ENCODE assay signal across 25 cellular contexts in genomic region chr18:6795307-6795706, GRCh38.
A peak's percentile ranks its signal among the peaks of the same experiment; 100 is the strongest.
DNase-seq lines count a peak whose midpoint lies in the region; ATAC-seq, FAIRE-seq and TF ChIP-seq lines count a peak whose summit lies in the region.
"Had no signal": no experiment of that assay in that cellular context is flagged by ENCODE, and none has a peak within 500 bp of the region (broad histone marks: within the 10 kb centered on the region; RNA-seq: fewer than 3 reads in every experiment).

No MANE protein-coding gene starts in this region.

- H3K4me3 Mint-ChIP-seq in osteocyte (ENCODE audit: unreplicated experiment): no peak overlapping the region
- H3K4me3 Mint-ChIP-seq: activated CD4-positive, alpha-beta T cell treated with anti-CD3 and anti-CD28 coated beads, Interleukin-2, amount 10 ng/mL, durations not matched to agents 24 days and 14 days; activated naive CD8-positive, alpha-beta T cell treated with anti-CD3 and anti-CD28 coated beads, Interleukin-2, amount 10 ng/mL, durations not matched to agents 7 days and 5 days; CD14-positive monocyte; dendritic cell treated with granulocyte-macrophage colony-stimulating factor and Interleukin-4, amounts not matched to agents 40 ng/mL and 50 ng/mL, for 4 days; T-cell had no signal

- H3K9ac ChIP-seq in GM23248 (no peak overlapping the region), K562 (ENCODE audit: insufficient read depth in 1 of 2, low read depth in 2 of 2, low read length in 2 of 2) (no peak overlapping the region)

- H4K20me1 ChIP-seq in GM23248 (ENCODE audit: insufficient read depth) (no peaks in the 10 kb centered on the region), K562 (replicated peaks; ENCODE audit: control insufficient read depth, insufficient read depth, low read length) (no peaks in the 10 kb centered on the region)

- H3K4me1 Mint-ChIP-seq in osteocyte (ENCODE audit: unreplicated experiment): peaks cover 6% of the 10 kb centered on the region
- H3K4me1 Mint-ChIP-seq: activated CD4-positive, alpha-beta T cell treated with anti-CD3 and anti-CD28 coated beads, Interleukin-2, amount 10 ng/mL, durations not matched to agents 24 days and 14 days; activated naive CD8-positive, alpha-beta T cell treated with anti-CD3 and anti-CD28 coated beads, Interleukin-2, amount 10 ng/mL, durations not matched to agents 7 days and 5 days; CD14-positive monocyte; T-cell had no signal

- DNase-seq in GM23248 (peak; percentile 11), K562 (ENCODE audit: extremely low read depth in 1 of 4, low spot score in 3 of 4) (no peak), fibroblast of villous mesenchyme (ENCODE audit: low read depth) (peak; percentile 73), osteocyte (ENCODE audit: extremely low spot score, unreplicated experiment) (no peak), stomach (no peak), COLO668 (lab: John Stamatoyannopoulos, UW; ENCODE audit: unreplicated experiment) (no peak)
- DNase-seq in effector CD4-positive, alpha-beta T cell: no peak
- DNase-seq: ACHN; activated CD4-positive, alpha-beta T cell treated with anti-CD3 and anti-CD28 coated beads, Interleukin-2, amount 10 ng/mL, durations not matched to agents 24 days and 14 days; activated naive CD8-positive, alpha-beta T cell treated with anti-CD3 and anti-CD28 coated beads, Interleukin-2, amount 10 ng/mL, durations not matched to agents 7 days and 5 days; DMS153; glutamatergic neuron; NCI-H1694; NCI-H774; nucleus accumbens; PC-3; SIG-M5; T-cell had no signal

- ATAC-seq in K562 (peak; percentile 57; the same call in 2 of the 3 replicates), HG02678 (IDR thresholded peaks at IDR 0.05; ENCODE audit: unreplicated experiment) (no peak)
- ATAC-seq: left lobe of liver, PC-3, right cardiac atrium, T-cell had no signal

- in situ Hi-C loops in GM23248 (cut with MboI) (no loop called here), K562 (cut with MboI) (no loop called here)

- no peaks in the 10 kb centered on the region for H3K9me2 ChIP-seq in GM23248 (ENCODE audit: insufficient read depth)

- CTCF ChIA-PET in K562 (lab: Yijun Ruan, JAX; ENCODE audit: low intra/inter-chr PET ratio): no interaction called here

- H3K4me1 ChIP-seq in GM23248 (ENCODE audit: insufficient read depth) (no peaks in the 10 kb centered on the region), K562 (replicated peaks in 1 of 2; ENCODE audit: control insufficient read depth in 2 of 2, insufficient read depth in 2 of 2, low read length in 2 of 2) (no peaks in the 10 kb centered on the region), stomach (no peaks in the 10 kb centered on the region)

- H3F3A ChIP-seq in GM23248 (ENCODE audit: insufficient read depth): no peaks in the 10 kb centered on the region

- peak overlapping the region; percentile 40 for H3K27ac Mint-ChIP-seq in osteocyte (ENCODE audit: unreplicated experiment)
- H3K27ac Mint-ChIP-seq: activated CD4-positive, alpha-beta T cell treated with anti-CD3 and anti-CD28 coated beads, Interleukin-2, amount 10 ng/mL, durations not matched to agents 24 days and 14 days; activated naive CD8-positive, alpha-beta T cell treated with anti-CD3 and anti-CD28 coated beads, Interleukin-2, amount 10 ng/mL, durations not matched to agents 7 days and 5 days; activated T-helper 2 cell treated with anti-CD3 and anti-CD28 coated beads, Interferon-gamma antibody, Interleukin-2, Interleukin-4, amounts not matched to agents 10 μg/mL and 5 μg/mL and 100 μg/mL, durations not matched to agents 14 hours and 24 hours and 36 hours; dendritic cell treated with granulocyte-macrophage colony-stimulating factor and Interleukin-4, amounts not matched to agents 40 ng/mL and 50 ng/mL, for 4 days; T-cell had no signal

- no peaks in the 10 kb centered on the region for H3K36me3 ChIP-seq in GM23248 (ENCODE audit: low read depth)
- no peaks in the 10 kb centered on the region for H3K36me3 ChIP-seq in K562 (ENCODE audit: control insufficient read depth, insufficient read depth, low read length)
- H3K36me3 ChIP-seq in stomach: no peaks in the 10 kb centered on the region

- H3K4me2 ChIP-seq in GM23248 (ENCODE audit: unreplicated experiment) (no peak overlapping the region), K562 (ENCODE audit: insufficient read depth, low read length) (no peak overlapping the region)

- POLR2A ChIA-PET in K562 (lab: Yijun Ruan, JAX): interaction anchor here (1.0 kb wide), 1 partner anchor 23 kb away, joined by 4 read pairs; no protein-coding TSS in a partner anchor

- TF ChIP-seq EP300 in K562 (IDR thresholded peaks at IDR 0.05; ENCODE audit: low read length) (no peak), stomach (IDR thresholded peaks at IDR 0.05) (no peak)

- TF ChIP-seq CTCF in K562 (IDR thresholded peaks at IDR 0.05 in 2 of 3, conservative IDR thresholded peaks at IDR 0.05 in 1 of 3; ENCODE audit: insufficient read depth in 2 of 3, low read depth in 1 of 3, low read length in 3 of 3): no peak
- no peak for TF ChIP-seq CTCF in fibroblast of villous mesenchyme (IDR thresholded peaks at IDR 0.05; ENCODE audit: insufficient read depth, low read depth, low read length)
- TF ChIP-seq CTCF in osteocyte (IDR thresholded peaks at IDR 0.05): no peak
- TF ChIP-seq CTCF in stomach (IDR thresholded peaks at IDR 0.05): no peak

- TF ChIP-seq POLR2A in K562 (conservative IDR thresholded peaks at IDR 0.05) (no peak), stomach (IDR thresholded peaks at IDR 0.05) (no peak)

- WGBS in GM23248 (ENCODE audit: low coverage in 1 of 2, low lambda C conversion rate in 2 of 2, missing lambda C conversion rate in 2 of 2), 2 experiments: 30 to 35% methylated on average over 4 of the region's 4 CpGs
- WGBS in K562 (ENCODE audit: insufficient coverage, low coverage, missing lambda C conversion rate): 3% methylated on average over 4 of the region's 4 CpGs
- whole genome bisulfite sequencing in stomach, 5 donors: 63 to 78% (median 73%) methylated on average over 4 of the region's 4 CpGs

- H3K27ac ChIP-seq in GM23248 (no peak overlapping the region), K562 (ENCODE audit: extremely low read depth, low read depth, low read length) (no peak overlapping the region), stomach (no peak overlapping the region)
- H3K27ac ChIP-seq: epithelial cell of prostate had no signal

- H3K9me3 ChIP-seq in GM23248 (ENCODE audit: low read depth) (no peaks in the 10 kb centered on the region), K562 (replicated peaks; ENCODE audit: control insufficient read depth, insufficient read depth, low read depth, low read length) (no peaks in the 10 kb centered on the region), stomach (no peaks in the 10 kb centered on the region)

- H3K27me3 Mint-ChIP-seq in osteocyte (ENCODE audit: unreplicated experiment): no peaks in the 10 kb centered on the region
- H3K27me3 Mint-ChIP-seq: activated CD4-positive, alpha-beta T cell treated with anti-CD3 and anti-CD28 coated beads, Interleukin-2, amount 10 ng/mL, durations not matched to agents 24 days and 14 days; activated naive CD8-positive, alpha-beta T cell treated with anti-CD3 and anti-CD28 coated beads, Interleukin-2, amount 10 ng/mL, durations not matched to agents 7 days and 5 days; dendritic cell treated with granulocyte-macrophage colony-stimulating factor and Interleukin-4, amounts not matched to agents 40 ng/mL and 50 ng/mL, for 4 days; T-cell had no signal

- H3K36me3 Mint-ChIP-seq in osteocyte (ENCODE audit: unreplicated experiment): peaks cover 1% of the 10 kb centered on the region
- H3K36me3 Mint-ChIP-seq: activated naive CD8-positive, alpha-beta T cell treated with anti-CD3 and anti-CD28 coated beads, Interleukin-2, amount 10 ng/mL, durations not matched to agents 7 days and 5 days; CD14-positive monocyte; T-cell had no signal

- H3K9me1 ChIP-seq in K562 (ENCODE audit: control insufficient read depth, insufficient read depth, low read length): no peaks in the 10 kb centered on the region

- no peak for FAIRE-seq in K562 (lab: Jason Lieb, UNC)

- peaks cover 13% of the 10 kb centered on the region; the same call in 1 of the 2 replicates for H3K27me3 ChIP-seq in GM23248 (replicated peaks; ENCODE audit: insufficient read depth)
- no peaks in the 10 kb centered on the region; a peak in 1 of 5 replicates for H3K27me3 ChIP-seq in K562 (ENCODE audit: control insufficient read depth in 2 of 2, insufficient read depth in 2 of 2, low read length in 2 of 2)
- H3K27me3 ChIP-seq in stomach: no peaks in the 10 kb centered on the region

- intact Hi-C loops in K562 (cut with micrococcal nuclease): no loop called here
- intact Hi-C loops in stomach (cut with DNase I; ENCODE audit: low total_unique reads): no loop called here

- BruUV-seq in K562 (replicated peaks; lab: Mats Ljungman, UMichigan): no TSS peak

- H2AFZ ChIP-seq in GM23248 (no peak overlapping the region), K562 (ENCODE audit: low read depth, low read length) (no peak overlapping the region)

- no peak for TF ChIP-seq RAD21 in K562 (CRISPR knock-in tag; conservative IDR thresholded peaks at IDR 0.05 in 1 of 2, IDR thresholded peaks at IDR 0.05 in 1 of 2)

- H3K4me3 ChIP-seq in GM23248 (no peak overlapping the region), K562 (no peak overlapping the region), fibroblast of villous mesenchyme (ENCODE audit: low read depth, low read length) (no peak overlapping the region), stomach (no peak overlapping the region)

- H3K79me2 ChIP-seq in GM23248 (ENCODE audit: insufficient read depth) (no peaks in the 10 kb centered on the region), K562 (ENCODE audit: control insufficient read depth, insufficient read depth, low read length) (no peaks in the 10 kb centered on the region)

- peaks cover under 1% of the 10 kb centered on the region for H3K9me3 Mint-ChIP-seq in osteocyte (ENCODE audit: unreplicated experiment)

TF ChIP-seq in K562, 482 proteins besides CTCF, POLR2A, EP300 and RAD21 (continues in another document):
- TF ChIP-seq MITF (IDR thresholded peaks at IDR 0.05): no peak
- no peak for TF ChIP-seq L3MBTL2 (IDR thresholded peaks at IDR 0.05)
- TF ChIP-seq ARHGAP35 (IDR thresholded peaks at IDR 0.05; ENCODE audit: partially characterized antibody): no peak
- TF ChIP-seq POLR3G (IDR thresholded peaks at IDR 0.05; ENCODE audit: extremely low read depth, insufficient read length, insufficient replicate concordance): no peak
- no peak for TF ChIP-seq ZNF75A (CRISPR knock-in tag; IDR thresholded peaks at IDR 0.05)
- TF ChIP-seq SIN3B (IDR thresholded peaks at IDR 0.05; ENCODE audit: low read depth): no peak
- TF ChIP-seq XRCC4 (IDR thresholded peaks at IDR 0.05; ENCODE audit: extremely low read depth, insufficient read depth, insufficient read length): no peak

Comparison
In these comparisons a context has a peak if more than half of its experiments do, and no peak if none do; other contexts are left out.
1. DNase-seq: peak in GM23248 (single experiment) and fibroblast of villous mesenchyme (single experiment); none in K562 (0 of 4), osteocyte (single experiment), effector CD4-positive, alpha-beta T cell (single experiment), stomach (single experiment) and COLO668 (single experiment).